21 cellular contexts compared by ENCODE assay signal in the genomic region with DNA sequence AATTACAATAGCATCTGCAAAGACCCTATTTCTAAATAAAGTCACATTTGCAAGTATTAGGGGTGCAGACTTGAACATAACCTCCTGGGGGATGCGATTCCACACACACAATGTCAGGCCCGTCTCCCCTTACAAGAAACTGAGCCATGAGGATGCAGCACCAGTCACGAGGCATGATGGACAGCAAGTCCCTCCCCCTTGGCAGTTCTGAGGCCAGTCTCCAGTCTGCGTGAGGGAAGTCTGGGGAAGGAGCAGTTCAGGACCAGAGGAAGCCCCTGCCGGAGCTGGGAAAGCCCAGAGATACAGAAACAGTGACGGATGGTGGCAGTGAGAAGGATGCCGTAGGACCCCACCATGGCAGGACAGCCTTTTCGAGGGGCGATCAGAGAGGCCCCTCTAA. TPM values are rescaled to one million over a fixed set of nuclear protein-coding genes. Genes with fewer than 3 reads are reported as not detected.
DNase-seq lines count a peak whose midpoint lies in the region; ATAC-seq and TF ChIP-seq lines count a peak whose summit lies in the region.
"Had no signal": no experiment of that assay in that cellular context is flagged by ENCODE, and none has a peak within 500 bp of the region (broad histone marks: within the 10 kb centered on the region; RNA-seq: fewer than 3 reads in every experiment).

No MANE protein-coding gene starts in this region.

- H3K4me1 ChIP-seq in endodermal cell (ENCODE audit: control insufficient read depth, insufficient read depth, low read length) (no peaks in the 10 kb centered on the region), gastroesophageal sphincter (no peaks in the 10 kb centered on the region)
- H3K4me1 ChIP-seq: A549, SJSA1 had no signal

- peak overlapping the region; percentile 6 for H3K27ac Mint-ChIP-seq in endodermal cell
- H3K27ac Mint-ChIP-seq: CD4-positive, alpha-beta memory T cell had no signal

- no peak overlapping the region for H3K4me3 Mint-ChIP-seq in endodermal cell
- H3K4me3 Mint-ChIP-seq: CD4-positive, alpha-beta memory T cell had no signal

- no peak for ATAC-seq in Right ventricle myocardium superior (ENCODE audit: poor library complexity)
- ATAC-seq in HG03378 (IDR thresholded peaks at IDR 0.05; ENCODE audit: unreplicated experiment): no peak
- no peak for ATAC-seq in gastroesophageal sphincter
- ATAC-seq: A549, GM12878 had no signal

- no peak overlapping the region for H3K9ac ChIP-seq in endodermal cell (ENCODE audit: extremely low read depth, low read length, poor library complexity, severe bottlenecking)
- H3K9ac ChIP-seq: BLaER1 had no signal

- H3K36me3 Mint-ChIP-seq in endodermal cell (ENCODE audit: low read depth): no peaks in the 10 kb centered on the region
- H3K36me3 Mint-ChIP-seq: CD4-positive, alpha-beta memory T cell had no signal

- no peak for TF ChIP-seq EP300 in gastroesophageal sphincter (IDR thresholded peaks at IDR 0.05)

- 72 to 74% methylated on average over 9 of the region's 9 CpGs for WGBS in endodermal cell (ENCODE audit: insufficient coverage in 1 of 2, insufficient read length in 1 of 2), 2 experiments
- WGBS in gastroesophageal sphincter (ENCODE audit: low coverage in 1 of 2), 2 donors: 57 to 100% methylated on average over 1 to 5 of the region's 9 CpGs

- DNase-seq in Right ventricle myocardium superior (peak; percentile 23), cardiac septum (ENCODE audit: low spot score) (no peak), endodermal cell (no peak), medulla oblongata (ENCODE audit: extremely low spot score) (peak; percentile 79), cortex of kidney (lab: John Stamatoyannopoulos, UW) (no peak), retina (no peak)
- DNase-seq: CD4-positive, alpha-beta memory T cell; DMS153; Kasumi-1; MG63; NCI-H1048; NCI-H1436 treated with DMSO at 0.1 percent for 48 hours; NCI-H2029; NCI-H345; NCI-H524 treated with DMSO at 0.1 percent for 48 hours had no signal

- no peaks in the 10 kb centered on the region for H3K27me3 Mint-ChIP-seq in endodermal cell (ENCODE audit: insufficient read depth)
- H3K27me3 Mint-ChIP-seq: CD4-positive, alpha-beta memory T cell had no signal

- H3K4me3 ChIP-seq in endodermal cell (ENCODE audit: low read length) (no peak overlapping the region), gastroesophageal sphincter (no peak overlapping the region)
- H3K4me3 ChIP-seq: A549, BLaER1, GM12878, MG63, SJSA1 had no signal

- no peak overlapping the region for H3K27ac ChIP-seq in endodermal cell (ENCODE audit: low read depth, low read length)
- H3K27ac ChIP-seq in gastroesophageal sphincter: no peak overlapping the region
- H3K27ac ChIP-seq: A549, BLaER1, SJSA1 had no signal

- no peaks in the 10 kb centered on the region for H3K9me3 ChIP-seq in endodermal cell (ENCODE audit: control insufficient read depth, low read length)
- H3K9me3 ChIP-seq in gastroesophageal sphincter: no peaks in the 10 kb centered on the region
- H3K9me3 ChIP-seq: A549, BLaER1, MG63, SJSA1 had no signal

- intact Hi-C loops in Right ventricle myocardium superior (cut with DNase I): no loop called here
- intact Hi-C loops in cardiac septum (cut with DNase I): no loop called here

- H3K27me3 ChIP-seq in endodermal cell (ENCODE audit: control insufficient read depth, insufficient read depth, low read length, poor library complexity, severe bottlenecking) (no peaks in the 10 kb centered on the region), gastroesophageal sphincter (no peaks in the 10 kb centered on the region)
- H3K27me3 ChIP-seq: BLaER1, MG63, SJSA1 had no signal

- no peaks in the 10 kb centered on the region for H3K36me3 ChIP-seq in endodermal cell (ENCODE audit: control insufficient read depth, insufficient read depth, low read length)
- no peaks in the 10 kb centered on the region for H3K36me3 ChIP-seq in gastroesophageal sphincter
- H3K36me3 ChIP-seq: BLaER1, MG63, SJSA1 had no signal

- no peaks in the 10 kb centered on the region for H3K4me1 Mint-ChIP-seq in endodermal cell
- H3K4me1 Mint-ChIP-seq: CD4-positive, alpha-beta memory T cell had no signal

- TF ChIP-seq POLR2A in gastroesophageal sphincter (IDR thresholded peaks at IDR 0.05): no peak

- H3K9me3 Mint-ChIP-seq in endodermal cell: no peaks in the 10 kb centered on the region

- TF ChIP-seq CTCF in endodermal cell (conservative IDR thresholded peaks at IDR 0.05) (no peak), gastroesophageal sphincter (IDR thresholded peaks at IDR 0.05) (no peak)

RNA-seq across cellular contexts. Expression of gene FAM53A, which starts 9.4 kb away (rescaled TPM):
- total RNA-seq in Right ventricle myocardium superior (1.0 TPM), cardiac septum (1.00 TPM), endodermal cell (1 to 10 TPM; 3.7 to 4.9 TPM), gastroesophageal sphincter (10 to 100 TPM in 1 of 4 donors, 1 to 10 TPM in 3; 1.2 to 18.4 (median 4.9) TPM)
- 3.0 TPM for polyA plus RNA-seq in endodermal cell (2013, experiment 1 of 2)
- 3.6 TPM for polyA plus RNA-seq in endodermal cell (2013, experiment 2 of 2)

RNA-seq across cellular contexts. Expression of gene SLBP, which starts 37.4 kb away (rescaled TPM):
- 12.6 TPM for total RNA-seq in Right ventricle myocardium superior
- total RNA-seq in cardiac septum: 12.1 TPM
- total RNA-seq in endodermal cell: 10 to 100 TPM; 52.1 to 60.7 TPM
- 50.7 TPM for polyA plus RNA-seq in endodermal cell (2013, experiment 1 of 2)
- 48.2 TPM for polyA plus RNA-seq in endodermal cell (2013, experiment 2 of 2)
- total RNA-seq in gastroesophageal sphincter: 10 to 100 TPM; 34.1 to 54.0 (median 38.6) TPM

RNA-seq across cellular contexts. Expression of gene TMEM129, which starts 46.4 kb away (rescaled TPM):
- total RNA-seq in Right ventricle myocardium superior (28.6 TPM), cardiac septum (38.1 TPM), endodermal cell (10 to 100 TPM; 33.6 to 41.7 TPM), gastroesophageal sphincter (10 to 100 TPM; 46.6 to 94.2 (median 64.6) TPM)
- polyA plus RNA-seq in endodermal cell (2013, experiment 1 of 2): 32.2 TPM
- 32.2 TPM for polyA plus RNA-seq in endodermal cell (2013, experiment 2 of 2)

RNA-seq across cellular contexts. Expression of gene TACC3, which starts 46.6 kb away (rescaled TPM):
- total RNA-seq in Right ventricle myocardium superior: 7.0 TPM
- 4.1 TPM for total RNA-seq in cardiac septum
- total RNA-seq in endodermal cell: 100 to 1,000 TPM; 113 to 182 TPM
- 142 TPM for polyA plus RNA-seq in endodermal cell (2013, experiment 1 of 2)
- polyA plus RNA-seq in endodermal cell (2013, experiment 2 of 2): 150 TPM
- 1 to 10 TPM; 6.0 to 8.2 (median 7.1) TPM for total RNA-seq in gastroesophageal sphincter

Comparison
In these comparisons a context has a peak if more than half of its experiments do, and no peak if none do; other contexts are left out.
1. DNase-seq: peak in Right ventricle myocardium superior (single experiment) and medulla oblongata (single experiment); none in cardiac septum (single experiment), endodermal cell (single experiment), cortex of kidney (single experiment) and retina (single experiment).